8 cellular contexts compared by ENCODE assay signal in the genomic region with DNA sequence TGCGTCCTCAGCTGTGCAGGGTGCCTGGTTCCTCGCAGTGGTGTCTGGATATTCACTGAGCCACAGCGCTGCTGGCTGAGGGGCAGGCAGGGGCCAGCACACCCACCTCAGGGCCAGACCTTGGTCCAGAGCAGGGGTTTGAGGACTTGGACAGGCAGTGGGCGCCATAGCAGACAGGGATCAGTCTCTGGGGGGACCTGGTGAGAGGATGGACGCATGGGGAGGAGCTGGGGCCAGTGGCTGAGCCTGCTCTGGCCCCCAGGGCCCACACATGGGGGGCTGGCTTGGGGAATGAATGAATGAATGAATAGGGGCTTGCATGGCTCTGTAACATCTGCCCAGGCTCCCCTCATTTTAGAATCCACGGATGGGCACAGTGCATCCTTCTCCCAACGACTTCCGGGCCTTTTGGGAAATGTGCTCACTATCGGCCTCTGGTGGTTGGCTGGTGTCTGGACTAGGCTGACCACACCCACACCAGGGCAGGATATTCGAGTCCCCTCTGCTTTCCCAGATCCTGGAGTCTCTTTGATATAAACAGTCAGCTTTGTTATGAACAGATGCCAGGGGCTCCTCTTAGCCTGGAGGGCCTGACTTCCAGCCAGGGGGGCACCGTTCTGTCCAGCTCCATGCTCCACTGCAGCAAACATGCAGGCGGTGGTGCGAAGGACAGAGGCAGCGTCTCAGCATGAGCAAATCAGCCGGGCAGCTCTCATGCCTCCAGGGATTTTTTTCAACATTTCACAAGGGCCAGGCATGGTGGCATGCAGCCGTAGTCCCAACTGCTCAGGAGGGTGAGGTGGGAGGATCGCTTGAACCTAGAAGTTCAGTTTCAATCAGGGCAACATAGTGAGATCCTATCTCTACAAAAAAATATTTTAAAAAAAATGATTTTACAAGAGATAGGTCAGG.
DNase-seq lines count a peak whose midpoint lies in the region; ATAC-seq and TF ChIP-seq lines count a peak whose summit lies in the region.

No MANE protein-coding gene starts in this region.

- H3K27me3 ChIP-seq in H9 (ENCODE audit: insufficient read depth, low read length) (no peaks in the 10 kb centered on the region), vagina (no peaks in the 10 kb centered on the region)

- H2BK120ac ChIP-seq in H9 (ENCODE audit: low read depth, low read length, poor library complexity, severe bottlenecking), result no peak overlapping the region

- H3K9me3 Mint-ChIP-seq in H9, result 0 out of 5 replicates have a peak, but pooled peaks cover 0 to 2% of the 10 kb centered on the region in 2 experiments
- H3K9me3 Mint-ChIP-seq in nephron progenitor cell, result peaks cover 12% of the 10 kb centered on the region

- H3K18ac ChIP-seq in H9 (ENCODE audit: insufficient read length, low read depth, low read length), result no peak overlapping the region

- no peak overlapping the region for H4K5ac ChIP-seq in H9 (ENCODE audit: insufficient read length, low read depth, low read length)

- H3K4me2 ChIP-seq in H9 (ENCODE audit: insufficient read depth, insufficient read length, low read length), result no peak overlapping the region

- H3K4me3 Mint-ChIP-seq in H9 (no peak overlapping the region), nephron progenitor cell (no peak overlapping the region)

- peaks cover 0 to 7% of the 10 kb centered on the region in 2 donors for H3K36me3 ChIP-seq in vagina

- H2AFZ ChIP-seq in H9 (ENCODE audit: low read length), result no peak overlapping the region

- H3K4me1 Mint-ChIP-seq in H9, result peaks cover 3% of the 10 kb centered on the region in 2 experiments; a peak in 3 of 4 replicates
- H3K4me1 Mint-ChIP-seq in nephron progenitor cell, result no peaks in the 10 kb centered on the region

- no peak overlapping the region for H2AK5ac ChIP-seq in H9 (ENCODE audit: insufficient read length, low read length)

- no CpG with 5 or more reads among the region's 17 CpGs for WGBS in H9 (ENCODE audit: extremely low coverage, insufficient read length, low lambda C conversion rate)

- H3K4me1 ChIP-seq in H9 (ENCODE audit: insufficient read depth, low read length), result no peaks in the 10 kb centered on the region
- H3K4me1 ChIP-seq in vagina, result peaks cover 5% of the 10 kb centered on the region

- H3K23ac ChIP-seq in H9 (ENCODE audit: insufficient read length, low read depth, low read length), result no peak overlapping the region

- H3K23me2 ChIP-seq in H9 (ENCODE audit: insufficient read length, low read depth, low read length, poor library complexity, severe bottlenecking), result no peaks in the 10 kb centered on the region

- TF ChIP-seq CTCF in C4-2B (conservative IDR thresholded peaks at IDR 0.05) (peak; percentile 96), H9 (conservative IDR thresholded peaks at IDR 0.05) (peak; percentile 88), fibroblast of pulmonary artery (IDR thresholded peaks at IDR 0.05; ENCODE audit: low read length, missing control alignments) (peak; percentile 98), nephron progenitor cell (IDR thresholded peaks at IDR 0.05) (peak; percentile 83), vagina (IDR thresholded peaks at IDR 0.05) (peak; percentile 43 to 78 (median 71))

- no peak for TF ChIP-seq POLR2A in vagina (IDR thresholded peaks at IDR 0.05)

- H3K4me3 ChIP-seq in fibroblast of pulmonary artery (replicated peaks; ENCODE audit: low read depth, low read length), result no peak overlapping the region
- H3K4me3 ChIP-seq in vagina, result no peak overlapping the region

- DNase-seq in H9 (peak; percentile 84), NCI-H69 (lab: John Stamatoyannopoulos, UW) (peak; percentile 81), activated T-cell treated with anti-CD3 and anti-CD28 coated beads for 1 hour (ENCODE audit: low read depth) (peak; percentile 22), fibroblast of pulmonary artery (ENCODE audit: low read depth) (peak; percentile 71), nephron progenitor cell (peak; percentile 79), vagina (ENCODE audit: extremely low spot score in 2 of 2) (no peak)

- H4K20me1 ChIP-seq in H9 (ENCODE audit: control insufficient read depth, insufficient read depth, insufficient read length), result peaks cover 2% of the 10 kb centered on the region

- no peaks in the 10 kb centered on the region for H3K79me1 ChIP-seq in H9 (ENCODE audit: insufficient read depth, low read depth, low read length, poor library complexity, severe bottlenecking)

- H2BK15ac ChIP-seq in H9 (ENCODE audit: low read depth, low read length), result no peak overlapping the region

- H2BK5ac ChIP-seq in H9 (ENCODE audit: insufficient read length, low read length), result no peak overlapping the region

- intact Hi-C loops in vagina (cut with DNase I), result no loop called here

- H3K36me3 Mint-ChIP-seq in H9 (ENCODE audit: insufficient read depth in 1 of 3, low read depth in 3 of 3), result peaks cover 0 to 3% (median 0%) of the 10 kb centered on the region in 3 experiments; a peak in 3 of 7 replicates
- H3K36me3 Mint-ChIP-seq in nephron progenitor cell (ENCODE audit: low read depth), result peaks cover 38% of the 10 kb centered on the region

- H4K8ac ChIP-seq in H9 (replicated peaks; ENCODE audit: insufficient read length, low read depth, low read length), result no peak overlapping the region

- H3K9ac ChIP-seq in H9 (ENCODE audit: extremely low read depth, insufficient read length, low read length), result no peak overlapping the region

- no peak overlapping the region for H3K56ac ChIP-seq in H9 (ENCODE audit: insufficient read length, low read depth, low read length)

- no peak for ATAC-seq in GM21528 (IDR thresholded peaks at IDR 0.05; ENCODE audit: low FRiP score, unreplicated experiment)

- H4K91ac ChIP-seq in H9 (ENCODE audit: insufficient read length, low read depth, low read length), result no peak overlapping the region

- no peak overlapping the region for H3K14ac ChIP-seq in H9 (ENCODE audit: insufficient read depth, low read length)

- H3K9me3 ChIP-seq in H9 (ENCODE audit: control insufficient read depth, low read depth, low read length) (no peaks in the 10 kb centered on the region), vagina (no peaks in the 10 kb centered on the region)

- H2BK20ac ChIP-seq in H9 (ENCODE audit: low read depth, low read length, poor library complexity, severe bottlenecking), result no peak overlapping the region

- no peak overlapping the region for H3T11ph ChIP-seq in H9 (ENCODE audit: low read length)

- H3K79me2 ChIP-seq in H9 (ENCODE audit: insufficient read depth, low read length), result no peaks in the 10 kb centered on the region

- H3K27ac ChIP-seq in C4-2B (no peak overlapping the region; the same call in 1 of the 2 replicates), H9 (ENCODE audit: insufficient read length, low read depth, low read length) (no peak overlapping the region), vagina (no peak overlapping the region)

- no peaks in the 10 kb centered on the region for H3K27me3 Mint-ChIP-seq in H9 (ENCODE audit: low read depth)
- H3K27me3 Mint-ChIP-seq in nephron progenitor cell (ENCODE audit: low read depth, poor library complexity), result no peaks in the 10 kb centered on the region

- H3K27ac Mint-ChIP-seq in H9 (peak overlapping the region in 1 of 3 experiments; percentile 74; a peak in 1 of 7 replicates), nephron progenitor cell (no peak overlapping the region)

- H2BK12ac ChIP-seq in H9 (ENCODE audit: insufficient read length, low read depth, low read length), result no peak overlapping the region

- no peak overlapping the region for H3K4ac ChIP-seq in H9 (ENCODE audit: low read depth, low read length)

Comparison
In these comparisons a context has a peak if more than half of its experiments do, and no peak if none do; other contexts are left out.
1. DNase-seq: peak in H9 (single experiment), NCI-H69 (single experiment), activated T-cell treated with anti-CD3 and anti-CD28 coated beads for 1 hour (single experiment), fibroblast of pulmonary artery (single experiment) and nephron progenitor cell (single experiment); none in vagina (0 of 2).
2. Peak in every context shown above with its lines, with median percentiles within 50 percentile points of each other: CTCF ChIP-seq.